Comparison of ENCODE assay signal across 2 cellular contexts in the genomic region with DNA sequence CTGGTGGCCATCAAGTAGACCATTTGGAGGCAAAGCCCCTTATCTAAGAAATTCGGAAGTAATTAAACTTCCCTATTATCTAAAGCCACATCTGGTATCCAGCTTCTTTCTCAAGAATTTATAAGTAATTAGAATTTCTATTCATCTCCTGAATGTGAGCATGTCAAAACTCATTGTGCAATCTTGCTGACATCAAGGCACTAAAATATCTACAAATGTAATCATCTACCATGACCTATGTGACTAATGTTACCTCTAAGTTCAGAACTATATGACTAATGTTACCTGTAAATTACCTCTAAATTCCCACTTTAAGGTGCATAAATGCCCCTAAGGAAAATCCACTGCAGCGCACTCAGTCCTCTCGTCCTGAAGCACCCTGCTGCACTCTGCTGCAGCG.
TF ChIP-seq lines count a peak whose summit lies in the region.

No MANE protein-coding gene starts in this region.

TF ChIP-seq in IMR-90, 13 proteins besides CTCF, POLR2A, EP300 and RAD21 (continued from another document):
- TF ChIP-seq, protein P1, sequence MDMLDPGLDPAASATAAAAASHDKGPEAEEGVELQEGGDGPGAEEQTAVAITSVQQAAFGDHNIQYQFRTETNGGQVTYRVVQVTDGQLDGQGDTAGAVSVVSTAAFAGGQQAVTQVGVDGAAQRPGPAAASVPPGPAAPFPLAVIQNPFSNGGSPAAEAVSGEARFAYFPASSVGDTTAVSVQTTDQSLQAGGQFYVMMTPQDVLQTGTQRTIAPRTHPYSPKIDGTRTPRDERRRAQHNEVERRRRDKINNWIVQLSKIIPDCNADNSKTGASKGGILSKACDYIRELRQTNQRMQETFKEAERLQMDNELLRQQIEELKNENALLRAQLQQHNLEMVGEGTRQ (IDR thresholded peaks at IDR 0.05; ENCODE audit: low read depth, low read length), result no peak

TF ChIP-seq in GM23338, 12 proteins besides CTCF, POLR2A, EP300 and RAD21 (continued from another document):
- TF ChIP-seq, protein P2, sequence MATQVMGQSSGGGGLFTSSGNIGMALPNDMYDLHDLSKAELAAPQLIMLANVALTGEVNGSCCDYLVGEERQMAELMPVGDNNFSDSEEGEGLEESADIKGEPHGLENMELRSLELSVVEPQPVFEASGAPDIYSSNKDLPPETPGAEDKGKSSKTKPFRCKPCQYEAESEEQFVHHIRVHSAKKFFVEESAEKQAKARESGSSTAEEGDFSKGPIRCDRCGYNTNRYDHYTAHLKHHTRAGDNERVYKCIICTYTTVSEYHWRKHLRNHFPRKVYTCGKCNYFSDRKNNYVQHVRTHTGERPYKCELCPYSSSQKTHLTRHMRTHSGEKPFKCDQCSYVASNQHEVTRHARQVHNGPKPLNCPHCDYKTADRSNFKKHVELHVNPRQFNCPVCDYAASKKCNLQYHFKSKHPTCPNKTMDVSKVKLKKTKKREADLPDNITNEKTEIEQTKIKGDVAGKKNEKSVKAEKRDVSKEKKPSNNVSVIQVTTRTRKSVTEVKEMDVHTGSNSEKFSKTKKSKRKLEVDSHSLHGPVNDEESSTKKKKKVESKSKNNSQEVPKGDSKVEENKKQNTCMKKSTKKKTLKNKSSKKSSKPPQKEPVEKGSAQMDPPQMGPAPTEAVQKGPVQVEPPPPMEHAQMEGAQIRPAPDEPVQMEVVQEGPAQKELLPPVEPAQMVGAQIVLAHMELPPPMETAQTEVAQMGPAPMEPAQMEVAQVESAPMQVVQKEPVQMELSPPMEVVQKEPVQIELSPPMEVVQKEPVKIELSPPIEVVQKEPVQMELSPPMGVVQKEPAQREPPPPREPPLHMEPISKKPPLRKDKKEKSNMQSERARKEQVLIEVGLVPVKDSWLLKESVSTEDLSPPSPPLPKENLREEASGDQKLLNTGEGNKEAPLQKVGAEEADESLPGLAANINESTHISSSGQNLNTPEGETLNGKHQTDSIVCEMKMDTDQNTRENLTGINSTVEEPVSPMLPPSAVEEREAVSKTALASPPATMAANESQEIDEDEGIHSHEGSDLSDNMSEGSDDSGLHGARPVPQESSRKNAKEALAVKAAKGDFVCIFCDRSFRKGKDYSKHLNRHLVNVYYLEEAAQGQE (IDR thresholded peaks at IDR 0.05; ENCODE audit: unreplicated experiment), result no peak
- no peak for TF ChIP-seq STAT1 (IDR thresholded peaks at IDR 0.05; ENCODE audit: unreplicated experiment)
- TF ChIP-seq, protein P3, sequence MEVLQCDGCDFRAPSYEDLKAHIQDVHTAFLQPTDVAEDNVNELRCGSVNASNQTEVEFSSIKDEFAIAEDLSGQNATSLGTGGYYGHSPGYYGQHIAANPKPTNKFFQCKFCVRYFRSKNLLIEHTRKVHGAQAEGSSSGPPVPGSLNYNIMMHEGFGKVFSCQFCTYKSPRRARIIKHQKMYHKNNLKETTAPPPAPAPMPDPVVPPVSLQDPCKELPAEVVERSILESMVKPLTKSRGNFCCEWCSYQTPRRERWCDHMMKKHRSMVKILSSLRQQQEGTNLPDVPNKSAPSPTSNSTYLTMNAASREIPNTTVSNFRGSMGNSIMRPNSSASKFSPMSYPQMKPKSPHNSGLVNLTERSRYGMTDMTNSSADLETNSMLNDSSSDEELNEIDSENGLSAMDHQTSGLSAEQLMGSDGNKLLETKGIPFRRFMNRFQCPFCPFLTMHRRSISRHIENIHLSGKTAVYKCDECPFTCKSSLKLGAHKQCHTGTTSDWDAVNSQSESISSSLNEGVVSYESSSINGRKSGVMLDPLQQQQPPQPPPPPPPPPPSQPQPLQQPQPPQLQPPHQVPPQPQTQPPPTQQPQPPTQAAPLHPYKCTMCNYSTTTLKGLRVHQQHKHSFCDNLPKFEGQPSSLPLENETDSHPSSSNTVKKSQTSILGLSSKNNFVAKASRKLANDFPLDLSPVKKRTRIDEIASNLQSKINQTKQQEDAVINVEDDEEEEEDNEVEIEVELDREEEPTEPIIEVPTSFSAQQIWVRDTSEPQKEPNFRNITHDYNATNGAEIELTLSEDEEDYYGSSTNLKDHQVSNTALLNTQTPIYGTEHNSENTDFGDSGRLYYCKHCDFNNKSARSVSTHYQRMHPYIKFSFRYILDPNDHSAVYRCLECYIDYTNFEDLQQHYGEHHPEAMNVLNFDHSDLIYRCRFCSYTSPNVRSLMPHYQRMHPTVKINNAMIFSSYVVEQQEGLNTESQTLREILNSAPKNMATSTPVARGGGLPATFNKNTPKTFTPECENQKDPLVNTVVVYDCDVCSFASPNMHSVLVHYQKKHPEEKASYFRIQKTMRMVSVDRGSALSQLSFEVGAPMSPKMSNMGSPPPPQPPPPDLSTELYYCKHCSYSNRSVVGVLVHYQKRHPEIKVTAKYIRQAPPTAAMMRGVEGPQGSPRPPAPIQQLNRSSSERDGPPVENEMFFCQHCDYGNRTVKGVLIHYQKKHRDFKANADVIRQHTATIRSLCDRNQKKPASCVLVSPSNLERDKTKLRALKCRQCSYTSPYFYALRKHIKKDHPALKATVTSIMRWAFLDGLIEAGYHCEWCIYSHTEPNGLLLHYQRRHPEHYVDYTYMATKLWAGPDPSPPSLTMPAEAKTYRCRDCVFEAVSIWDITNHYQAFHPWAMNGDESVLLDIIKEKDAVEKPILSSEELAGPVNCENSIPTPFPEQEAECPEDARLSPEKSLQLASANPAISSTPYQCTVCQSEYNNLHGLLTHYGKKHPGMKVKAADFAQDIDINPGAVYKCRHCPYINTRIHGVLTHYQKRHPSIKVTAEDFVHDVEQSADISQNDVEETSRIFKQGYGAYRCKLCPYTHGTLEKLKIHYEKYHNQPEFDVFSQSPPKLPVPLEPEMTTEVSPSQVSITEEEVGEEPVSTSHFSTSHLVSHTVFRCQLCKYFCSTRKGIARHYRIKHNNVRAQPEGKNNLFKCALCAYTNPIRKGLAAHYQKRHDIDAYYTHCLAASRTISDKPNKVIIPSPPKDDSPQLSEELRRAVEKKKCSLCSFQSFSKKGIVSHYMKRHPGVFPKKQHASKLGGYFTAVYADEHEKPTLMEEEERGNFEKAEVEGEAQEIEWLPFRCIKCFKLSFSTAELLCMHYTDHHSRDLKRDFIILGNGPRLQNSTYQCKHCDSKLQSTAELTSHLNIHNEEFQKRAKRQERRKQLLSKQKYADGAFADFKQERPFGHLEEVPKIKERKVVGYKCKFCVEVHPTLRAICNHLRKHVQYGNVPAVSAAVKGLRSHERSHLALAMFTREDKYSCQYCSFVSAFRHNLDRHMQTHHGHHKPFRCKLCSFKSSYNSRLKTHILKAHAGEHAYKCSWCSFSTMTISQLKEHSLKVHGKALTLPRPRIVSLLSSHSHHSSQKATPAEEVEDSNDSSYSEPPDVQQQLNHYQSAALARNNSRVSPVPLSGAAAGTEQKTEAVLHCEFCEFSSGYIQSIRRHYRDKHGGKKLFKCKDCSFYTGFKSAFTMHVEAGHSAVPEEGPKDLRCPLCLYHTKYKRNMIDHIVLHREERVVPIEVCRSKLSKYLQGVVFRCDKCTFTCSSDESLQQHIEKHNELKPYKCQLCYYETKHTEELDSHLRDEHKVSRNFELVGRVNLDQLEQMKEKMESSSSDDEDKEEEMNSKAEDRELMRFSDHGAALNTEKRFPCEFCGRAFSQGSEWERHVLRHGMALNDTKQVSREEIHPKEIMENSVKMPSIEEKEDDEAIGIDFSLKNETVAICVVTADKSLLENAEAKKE (CRISPR knock-in tag; IDR thresholded peaks at IDR 0.05), result no peak
